In genomic region chr6:24949020-24949569, GRCh38 we compare ENCODE assay signal across 8 cellular contexts. TPM values are rescaled to one million over a fixed set of nuclear protein-coding genes. Genes with fewer than 3 reads are reported as not detected.
A peak's percentile ranks its signal among the peaks of the same experiment; 100 is the strongest.
DNase-seq lines count a peak whose midpoint lies in the region; ATAC-seq, FAIRE-seq and TF ChIP-seq lines count a peak whose summit lies in the region.

No MANE protein-coding gene starts in this region.

- WGBS in GM23248 (ENCODE audit: low coverage in 1 of 2, low lambda C conversion rate in 2 of 2, missing lambda C conversion rate in 2 of 2), 2 experiments = 54 to 62% methylated on average over 8 of the region's 8 CpGs

- peak overlapping the region; percentile 38 for H3K4me3 ChIP-seq in CD8-positive, alpha-beta T cell (ENCODE audit: low read depth, low read length)
- no peak overlapping the region for H3K4me3 ChIP-seq in GM23248

- ATAC-seq in CD8-positive, alpha-beta T cell = peak; percentile 55
- ATAC-seq in GM19324 (IDR thresholded peaks at IDR 0.05; ENCODE audit: low FRiP score, unreplicated experiment) (peak; percentile 89), HG03108 (IDR thresholded peaks at IDR 0.05; ENCODE audit: unreplicated experiment) (peak; percentile 93)

- FAIRE-seq in urothelium cell line (lab: Jason Lieb, UNC) = no peak

- H3K27ac Mint-ChIP-seq in CD8-positive, alpha-beta T cell = peak overlapping the region; percentile 91
- peak overlapping the region; percentile 95 for H3K27ac Mint-ChIP-seq in activated CD4-positive, alpha-beta memory T cell treated with anti-CD3 and anti-CD28 coated beads, Interleukin-2, amount 10 ng/mL, durations not matched to agents 7 days and 5 days

- H3K27ac ChIP-seq in CD8-positive, alpha-beta T cell (ENCODE audit: low read depth, low read length) = peak overlapping the region; percentile 50
- H3K27ac ChIP-seq in GM23248 = no peak overlapping the region

- no peaks in the 10 kb centered on the region for H3K27me3 ChIP-seq in CD8-positive, alpha-beta T cell (ENCODE audit: insufficient read depth, low read length)
- peaks cover 9% of the 10 kb centered on the region for H3K27me3 ChIP-seq in GM23248 (replicated peaks; ENCODE audit: insufficient read depth)

- peaks cover 74% of the 10 kb centered on the region for H3K4me1 Mint-ChIP-seq in CD8-positive, alpha-beta T cell (ENCODE audit: low read depth)
- H3K4me1 Mint-ChIP-seq in activated CD4-positive, alpha-beta memory T cell treated with anti-CD3 and anti-CD28 coated beads, Interleukin-2, amount 10 ng/mL, durations not matched to agents 7 days and 5 days = peaks cover 74% of the 10 kb centered on the region

- no peaks in the 10 kb centered on the region for H4K20me1 ChIP-seq in GM23248 (ENCODE audit: insufficient read depth)

- TF ChIP-seq CTCF in CD8-positive, alpha-beta T cell (IDR thresholded peaks at IDR 0.05) = no peak

- in situ Hi-C loops in GM23248 (cut with MboI) = no loop called here

- no peaks in the 10 kb centered on the region for H3K36me3 ChIP-seq in CD8-positive, alpha-beta T cell (ENCODE audit: insufficient read depth, low read length)
- no peaks in the 10 kb centered on the region for H3K36me3 ChIP-seq in GM23248 (ENCODE audit: low read depth)

- H3K27me3 Mint-ChIP-seq in CD8-positive, alpha-beta T cell (ENCODE audit: low read depth) = no peaks in the 10 kb centered on the region
- no peaks in the 10 kb centered on the region for H3K27me3 Mint-ChIP-seq in activated CD4-positive, alpha-beta memory T cell treated with anti-CD3 and anti-CD28 coated beads, Interleukin-2, amount 10 ng/mL, durations not matched to agents 7 days and 5 days

- no peak overlapping the region for H3K4me2 ChIP-seq in GM23248 (ENCODE audit: unreplicated experiment)

- H3K9me3 ChIP-seq in CD8-positive, alpha-beta T cell (ENCODE audit: low read length) = peaks cover 8% of the 10 kb centered on the region
- no peaks in the 10 kb centered on the region for H3K9me3 ChIP-seq in GM23248 (ENCODE audit: low read depth)

- no peaks in the 10 kb centered on the region for H3F3A ChIP-seq in GM23248 (ENCODE audit: insufficient read depth)

- no peaks in the 10 kb centered on the region for H3K79me2 ChIP-seq in GM23248 (ENCODE audit: insufficient read depth)

- H3K9me3 Mint-ChIP-seq in CD8-positive, alpha-beta T cell = peaks cover 29% of the 10 kb centered on the region
- peaks cover 25% of the 10 kb centered on the region for H3K9me3 Mint-ChIP-seq in activated CD4-positive, alpha-beta memory T cell treated with anti-CD3 and anti-CD28 coated beads, Interleukin-2, amount 10 ng/mL, durations not matched to agents 7 days and 5 days

- H3K4me1 ChIP-seq in CD8-positive, alpha-beta T cell (ENCODE audit: insufficient read depth, low read length) = peaks cover 69% of the 10 kb centered on the region
- H3K4me1 ChIP-seq in GM23248 (ENCODE audit: insufficient read depth) = no peaks in the 10 kb centered on the region

- CTCF ChIA-PET in CD8-positive, alpha-beta T cell (lab: Charles Lee) = interaction anchor here (0.8 to 8.5 kb wide), 9 partner anchors 14 to 93 kb away, joined by 3 to 239 read pairs (median 4); partner anchors contain the start of gene RIPOR2
- CTCF ChIA-PET in activated CD4-positive, alpha-beta memory T cell treated with anti-CD3 and anti-CD28 coated beads, Interleukin-2, amount 10 ng/mL, durations not matched to agents 7 days and 5 days (lab: Charles Lee) = interaction anchor here (0.7 to 7.5 kb wide), 6 partner anchors 13 to 93 kb away, joined by 3 to 200 read pairs (median 4); partner anchors contain the start of gene RIPOR2

- no peak overlapping the region for H2AFZ ChIP-seq in GM23248

- no peaks in the 10 kb centered on the region for H3K9me2 ChIP-seq in GM23248 (ENCODE audit: insufficient read depth)

- peaks cover 36% of the 10 kb centered on the region for H3K36me3 Mint-ChIP-seq in CD8-positive, alpha-beta T cell
- peaks cover 48% of the 10 kb centered on the region for H3K36me3 Mint-ChIP-seq in activated CD4-positive, alpha-beta memory T cell treated with anti-CD3 and anti-CD28 coated beads, Interleukin-2, amount 10 ng/mL, durations not matched to agents 7 days and 5 days (ENCODE audit: low read depth)

- DNase-seq in CD8-positive, alpha-beta T cell = peak in 5 of 7 experiments; percentile 47 to 84 (median 65)
- peak; percentile 85 for DNase-seq in activated CD4-positive, alpha-beta memory T cell treated with anti-CD3 and anti-CD28 coated beads, Interleukin-2, amount 10 ng/mL, durations not matched to agents 7 days and 5 days
- no peak for DNase-seq in GM23248
- no peak for DNase-seq in Kasumi-1 (lab: John Stamatoyannopoulos, UW)
- DNase-seq in COR-L47 (lab: John Stamatoyannopoulos, UW) = no peak
- no peak for DNase-seq in urothelium cell line (ENCODE audit: low spot score)

- no peak overlapping the region for H3K9ac ChIP-seq in GM23248

- intact Hi-C loops in CD8-positive, alpha-beta T cell (cut with DNase I, micrococcal nuclease) = loop anchor here in 1 of 2 experiments (1.0 kb wide), 2 partner anchors 13 to 43 kb away; no protein-coding TSS in a partner anchor

- peak overlapping the region; percentile 69 for H3K4me3 Mint-ChIP-seq in CD8-positive, alpha-beta T cell
- H3K4me3 Mint-ChIP-seq in activated CD4-positive, alpha-beta memory T cell treated with anti-CD3 and anti-CD28 coated beads, Interleukin-2, amount 10 ng/mL, durations not matched to agents 7 days and 5 days = peak overlapping the region; percentile 40

- POLR2A ChIA-PET in CD8-positive, alpha-beta T cell (lab: Charles Lee) = interaction anchor here (0.6 to 12.2 kb wide), 22 partner anchors 11 to 1255 kb away, joined by 3 to 404 read pairs (median 4); partner anchors contain the start of gene RIPOR2
- POLR2A ChIA-PET in activated CD4-positive, alpha-beta memory T cell treated with anti-CD3 and anti-CD28 coated beads, Interleukin-2, amount 10 ng/mL, durations not matched to agents 7 days and 5 days (lab: Charles Lee) = interaction anchor here (0.8 to 15.6 kb wide), 22 partner anchors 7 to 1175 kb away, joined by 3 to 839 read pairs (median 7); partner anchors contain the start of gene RIPOR2

RNA-seq across cellular contexts. Expression of gene RIPOR2, which starts 13.3 kb away (rescaled TPM):
- total RNA-seq in CD8-positive, alpha-beta T cell = 10 to 100 TPM; 92.5 to 93.2 TPM
- 100 to 1,000 TPM; 234 to 240 TPM for total RNA-seq in activated CD4-positive, alpha-beta memory T cell treated with anti-CD3 and anti-CD28 coated beads, Interleukin-2, amount 10 ng/mL, durations not matched to agents 7 days and 5 days
- 2.7 and 3.2 TPM in 2 replicates for total RNA-seq in GM23248 (2014; rRNA removed; shearing (Covaris generic))
- polyA plus RNA-seq in GM23248 (2016; fragmentation: Nextera tagmentation; extraction: Ambion mirVana) = 3.0 and 3.3 TPM in 2 replicates

Comparison
In these comparisons a context has a peak if more than half of its experiments do, and no peak if none do; other contexts are left out.
1. DNase-seq: peak in CD8-positive, alpha-beta T cell (5 of 7) and activated CD4-positive, alpha-beta memory T cell treated with anti-CD3 and anti-CD28 coated beads, Interleukin-2, amount 10 ng/mL, durations not matched to agents 7 days and 5 days (single experiment); none in GM23248 (single experiment), Kasumi-1 (0 of 2), COR-L47 (single experiment) and urothelium cell line (single experiment).
2. RNA of gene RIPOR2, which starts 13.3 kb away (total RNA-seq): 234 to 240 TPM in activated CD4-positive, alpha-beta memory T cell treated with anti-CD3 and anti-CD28 coated beads, Interleukin-2, amount 10 ng/mL, durations not matched to agents 7 days and 5 days and 92.5 to 93.2 TPM in CD8-positive, alpha-beta T cell; 2.7 to 3.2 TPM in GM23248; every median in the first group is over 10 times any median in the second.
3. Peak in every context shown above with its lines, with median percentiles within 50 percentile points of each other: ATAC-seq.